Comparison of ENCODE assay signal across 11 cellular contexts in genomic region chr9:4886698-4887097, GRCh38.
DNase-seq lines count a peak whose midpoint lies in the region; ATAC-seq, FAIRE-seq and TF ChIP-seq lines count a peak whose summit lies in the region.
"Had no signal": no experiment of that assay in that cellular context is flagged by ENCODE, and none has a peak within 500 bp of the region (broad histone marks: within the 10 kb centered on the region; RNA-seq: fewer than 3 reads in every experiment).

No MANE protein-coding gene starts in this region.

- no peaks in the 10 kb centered on the region for H3K36me3 ChIP-seq in OCI-LY3 (replicated peaks; ENCODE audit: low read depth, low read length)

- no peak overlapping the region for H3K9ac ChIP-seq in OCI-LY3 (ENCODE audit: low read length)

- H3K79me2 ChIP-seq in OCI-LY3 (ENCODE audit: low read length): no peaks in the 10 kb centered on the region

- in situ Hi-C loops in ACHN (cut with HindIII; ENCODE audit: low pct_ligation_motif_present, low pct_unique_long_range_greater_than_20kb, low sequenced_read_pairs): no loop called here

- DNase-seq in ACHN (peak; percentile 79), NCI-H2227 (lab: John Stamatoyannopoulos, UW; ENCODE audit: unreplicated experiment) (no peak), GM12892 (ENCODE audit: insufficient read length) (no peak), iPS-NIHi11 (ENCODE audit: low spot score) (no peak)
- DNase-seq in activated CD4-positive, CD25-positive, alpha-beta regulatory T cell treated with anti-CD3 and anti-CD28 coated beads, Interleukin-2, amount 50 U/mL, for 72 hours: no peak
- DNase-seq: gastrocnemius medialis had no signal

- no peaks in the 10 kb centered on the region for H3K9me3 ChIP-seq in OCI-LY3 (ENCODE audit: insufficient read depth, low read length)
- H3K9me3 ChIP-seq: gastrocnemius medialis had no signal

- peak overlapping the region; percentile 28; the same call in 1 of the 2 replicates for H3K27ac ChIP-seq in OCI-LY3 (ENCODE audit: low read length)
- H3K27ac ChIP-seq: 22Rv1, gastrocnemius medialis, SK-N-MC had no signal

- H2AFZ ChIP-seq in OCI-LY3 (ENCODE audit: low read depth, low read length): no peak overlapping the region

- peak overlapping the region; percentile 10; the same call in 1 of the 2 replicates for H3K4me3 ChIP-seq in OCI-LY3 (ENCODE audit: low read length)
- H3K4me3 ChIP-seq: gastrocnemius medialis, SK-N-MC had no signal

- no peak for TF ChIP-seq POLR2A in GM12892 (IDR thresholded peaks at IDR 0.05; ENCODE audit: low read depth, low read length)

- peak overlapping the region; percentile 27 for H3K4me2 ChIP-seq in OCI-LY3 (ENCODE audit: low read length)

- H4K20me1 ChIP-seq in OCI-LY3 (ENCODE audit: insufficient read depth, low read length): no peaks in the 10 kb centered on the region

- ATAC-seq in GM19328 (IDR thresholded peaks at IDR 0.05; ENCODE audit: unreplicated experiment): peak; percentile 86
- ATAC-seq in HG02870 (IDR thresholded peaks at IDR 0.05; ENCODE audit: unreplicated experiment): peak; percentile 79
- ATAC-seq: gastrocnemius medialis had no signal

- H3K4me1 ChIP-seq in OCI-LY3 (ENCODE audit: low read length): peaks cover 16% of the 10 kb centered on the region

- no peaks in the 10 kb centered on the region for H3K27me3 ChIP-seq in OCI-LY3 (ENCODE audit: low read depth, low read length)
- H3K27me3 ChIP-seq: gastrocnemius medialis had no signal

- TF ChIP-seq CTCF in OCI-LY3 (IDR thresholded peaks at IDR 0.05; ENCODE audit: low read depth, low read length): no peak

- FAIRE-seq in GM12892 (lab: Jason Lieb, UNC): no peak
